Comparison of ENCODE assay signal across 8 cellular contexts in genomic region chrX:51336584-51336983, GRCh38. TPM values are rescaled to one million over a fixed set of nuclear protein-coding genes. Genes with fewer than 3 reads are reported as not detected.
A peak's percentile ranks its signal among the peaks of the same experiment; 100 is the strongest.
DNase-seq lines count a peak whose midpoint lies in the region; ATAC-seq and TF ChIP-seq lines count a peak whose summit lies in the region.

No MANE protein-coding gene starts in this region.

- 12% methylated on average over 3 of the region's 3 CpGs for WGBS in mammary epithelial cell (ENCODE audit: low coverage, missing lambda C conversion rate)
- 8% methylated on average over 3 of the region's 3 CpGs for WGBS in liver

- peak; percentile 19 for DNase-seq in activated CD8-positive, alpha-beta memory T cell treated with anti-CD3 and anti-CD28 coated beads, Interleukin-2, amount 50 U/mL, for 4 hours
- no peak for DNase-seq in activated CD8-positive, alpha-beta memory T cell treated with anti-CD3 and anti-CD28 coated beads for 24 hours
- peak; percentile 83 for DNase-seq in RKO (ENCODE audit: low spot score)
- DNase-seq in mammary epithelial cell = peak; percentile 25
- DNase-seq in GM19238 (ENCODE audit: insufficient read length, low spot score) = no peak

- no peaks in the 10 kb centered on the region for H4K20me1 ChIP-seq in mammary epithelial cell (ENCODE audit: insufficient read depth, low read length)

- no TSS peak for BruUV-seq in mammary epithelial cell (replicated peaks; lab: Mats Ljungman, UMichigan)

- no peaks in the 10 kb centered on the region for H3K79me2 ChIP-seq in mammary epithelial cell (ENCODE audit: insufficient read depth, low read length)

- in situ Hi-C loops in mammary epithelial cell (cut with MboI; ENCODE audit: low sequenced_read_pairs in 2 of 2) = no loop called here

- dilution Hi-C loops in mammary epithelial cell (cut with HindIII; ENCODE audit: low sequenced_read_pairs) = no loop called here

- CTCF ChIA-PET in mammary epithelial cell (lab: Charles Lee; ENCODE audit: low non-redundant PET) = interaction anchor here (0.6 to 1.7 kb wide), 2 partner anchors 63 to 85 kb away, joined by 3 to 10 read pairs; no protein-coding TSS in a partner anchor

- H3K36me3 ChIP-seq in mammary epithelial cell (ENCODE audit: insufficient read depth, low read length) = no peaks in the 10 kb centered on the region
- H3K36me3 ChIP-seq in liver (ENCODE audit: control insufficient read depth in 4 of 4, insufficient read depth in 3 of 4, low read depth in 1 of 4, low read length in 3 of 4) = no peaks in the 10 kb centered on the region

- peak; percentile 68 to 81 for TF ChIP-seq RAD21 in liver (IDR thresholded peaks at IDR 0.05)

- no peaks in the 10 kb centered on the region for H3K4me1 ChIP-seq in mammary epithelial cell (ENCODE audit: insufficient read depth, low read length)
- peaks cover 0 to 3% (median 0%) of the 10 kb centered on the region in 4 donors for H3K4me1 ChIP-seq in liver (ENCODE audit: control insufficient read depth in 4 of 4, insufficient read depth in 4 of 4, low read length in 3 of 4)

- no peak overlapping the region for H3K4me2 ChIP-seq in mammary epithelial cell (ENCODE audit: insufficient read depth, low read depth, low read length)

- peak; percentile 53 to 66 for TF ChIP-seq CTCF in mammary epithelial cell (conservative IDR thresholded peaks at IDR 0.05 in 1 of 2, IDR thresholded peaks at IDR 0.05 in 1 of 2; ENCODE audit: extremely low read depth in 1 of 2, insufficient read depth in 1 of 2, low read depth in 1 of 2, low read length in 2 of 2)
- TF ChIP-seq CTCF in liver (IDR thresholded peaks at IDR 0.05; ENCODE audit: low read depth, low read length, missing input control) = peak; percentile 55

- H3K4me3 ChIP-seq in mammary epithelial cell (replicated peaks in 1 of 3; ENCODE audit: insufficient read depth in 1 of 3, low read depth in 2 of 3, low read length in 3 of 3) (no peak overlapping the region), liver (ENCODE audit: low read depth in 1 of 3, low read length in 3 of 3) (no peak overlapping the region)

- H3K27me3 ChIP-seq in mammary epithelial cell (ENCODE audit: insufficient read depth, low read length) (peaks cover 2% of the 10 kb centered on the region), liver (ENCODE audit: control insufficient read depth in 4 of 4, insufficient read depth in 4 of 4, low read length in 3 of 4) (peaks cover 0 to 3% (median 0%) of the 10 kb centered on the region in 4 donors)

- H3K27ac ChIP-seq in mammary epithelial cell (ENCODE audit: insufficient read depth, low read depth, low read length) (no peak overlapping the region), liver (ENCODE audit: low read depth in 1 of 2, low read length in 2 of 2) (no peak overlapping the region)

- intact Hi-C loops in mammary epithelial cell (cut with micrococcal nuclease) = loop anchor here (1.0 kb wide), 2 partner anchors 84 to 125 kb away; no protein-coding TSS in a partner anchor

- peak; percentile 53 for ATAC-seq in HG02798 (IDR thresholded peaks at IDR 0.05; ENCODE audit: poor library complexity, unreplicated experiment)
- ATAC-seq in HG03520 (IDR thresholded peaks at IDR 0.05; ENCODE audit: unreplicated experiment) = no peak

- H3K9ac ChIP-seq in mammary epithelial cell (ENCODE audit: insufficient read depth, low read length) (no peak overlapping the region), liver (ENCODE audit: low read depth in 1 of 2, low read length in 2 of 2) (no peak overlapping the region)

- H3K9me3 ChIP-seq in mammary epithelial cell (replicated peaks; ENCODE audit: insufficient read depth, low read length) = no peaks in the 10 kb centered on the region
- H3K9me3 ChIP-seq in liver (ENCODE audit: control insufficient read depth in 4 of 4, low read length in 3 of 4) = no peaks in the 10 kb centered on the region

- no peak overlapping the region for H2AFZ ChIP-seq in mammary epithelial cell (ENCODE audit: low read depth, low read length)

TF ChIP-seq in liver, 16 proteins besides CTCF, POLR2A, EP300 and RAD21:
- TF ChIP-seq FOXA1 (IDR thresholded peaks at IDR 0.05) (no peak), ZBTB33 (IDR thresholded peaks at IDR 0.05) (no peak), JUND (IDR thresholded peaks at IDR 0.05) (no peak), REST (IDR thresholded peaks at IDR 0.05) (no peak), NR2F2 (IDR thresholded peaks at IDR 0.05) (no peak)

RNA-seq across cellular contexts. Expression of gene NUDT10, which starts 4.0 kb away (rescaled TPM):
- total RNA-seq in mammary epithelial cell (1 to 10 TPM; 5.3 to 5.8 TPM), liver (1 to 10 TPM; 1.4 to 2.4 TPM)
- polyA plus RNA-seq in mammary epithelial cell (3.1 TPM), liver (1 to 10 TPM in 1 of 2 donors, under 1 TPM in 1; 0.95 to 1.0 TPM)
- polyA minus RNA-seq in mammary epithelial cell = not detected

Comparison
In these comparisons a context has a peak if more than half of its experiments do, and no peak if none do; other contexts are left out.
1. DNase-seq: peak in activated CD8-positive, alpha-beta memory T cell treated with anti-CD3 and anti-CD28 coated beads, Interleukin-2, amount 50 U/mL, for 4 hours (single experiment), RKO (single experiment) and mammary epithelial cell (single experiment); none in activated CD8-positive, alpha-beta memory T cell treated with anti-CD3 and anti-CD28 coated beads for 24 hours (single experiment) and GM19238 (single experiment).